6 cellular contexts compared by ENCODE assay signal in the genomic region with DNA sequence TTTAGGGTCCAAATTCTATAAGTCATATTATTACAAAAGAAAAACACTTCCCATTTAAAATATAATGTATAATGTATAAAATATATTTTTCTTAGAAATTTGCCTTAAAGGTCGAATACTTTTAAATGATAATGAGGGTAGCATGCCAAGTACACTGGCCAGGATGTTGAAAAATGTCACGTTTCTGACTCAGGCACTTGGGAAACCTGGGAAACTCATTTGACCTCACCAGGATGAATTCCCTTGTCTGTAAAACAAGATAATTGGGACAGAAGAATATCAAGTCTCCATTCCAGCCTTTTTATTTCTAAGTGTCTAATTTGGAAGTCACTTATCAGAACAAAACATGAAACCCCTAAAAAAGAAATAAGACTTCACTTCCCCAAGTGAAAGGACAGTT.
"Had no signal": no experiment of that assay in that cellular context is flagged by ENCODE, and none has a peak within 500 bp of the region (broad histone marks: within the 10 kb centered on the region; RNA-seq: fewer than 3 reads in every experiment).

No MANE protein-coding gene starts in this region.

- H3K27me3 Mint-ChIP-seq: IgD-negative memory B cell had no signal

- H3K4me3 ChIP-seq: K562 had no signal

- H3K9me3 Mint-ChIP-seq: IgD-negative memory B cell had no signal

- H3K27ac ChIP-seq: HL-60 had no signal

- H3K36me3 Mint-ChIP-seq: IgD-negative memory B cell had no signal

- H3K4me3 Mint-ChIP-seq: IgD-negative memory B cell had no signal

- H3K27ac Mint-ChIP-seq: IgD-negative memory B cell had no signal

- ATAC-seq: HepG2, K562 had no signal

- DNase-seq: IMR-90, KBM-7 had no signal
